ENCODE assay signal across 24 cellular contexts in the genomic region with DNA sequence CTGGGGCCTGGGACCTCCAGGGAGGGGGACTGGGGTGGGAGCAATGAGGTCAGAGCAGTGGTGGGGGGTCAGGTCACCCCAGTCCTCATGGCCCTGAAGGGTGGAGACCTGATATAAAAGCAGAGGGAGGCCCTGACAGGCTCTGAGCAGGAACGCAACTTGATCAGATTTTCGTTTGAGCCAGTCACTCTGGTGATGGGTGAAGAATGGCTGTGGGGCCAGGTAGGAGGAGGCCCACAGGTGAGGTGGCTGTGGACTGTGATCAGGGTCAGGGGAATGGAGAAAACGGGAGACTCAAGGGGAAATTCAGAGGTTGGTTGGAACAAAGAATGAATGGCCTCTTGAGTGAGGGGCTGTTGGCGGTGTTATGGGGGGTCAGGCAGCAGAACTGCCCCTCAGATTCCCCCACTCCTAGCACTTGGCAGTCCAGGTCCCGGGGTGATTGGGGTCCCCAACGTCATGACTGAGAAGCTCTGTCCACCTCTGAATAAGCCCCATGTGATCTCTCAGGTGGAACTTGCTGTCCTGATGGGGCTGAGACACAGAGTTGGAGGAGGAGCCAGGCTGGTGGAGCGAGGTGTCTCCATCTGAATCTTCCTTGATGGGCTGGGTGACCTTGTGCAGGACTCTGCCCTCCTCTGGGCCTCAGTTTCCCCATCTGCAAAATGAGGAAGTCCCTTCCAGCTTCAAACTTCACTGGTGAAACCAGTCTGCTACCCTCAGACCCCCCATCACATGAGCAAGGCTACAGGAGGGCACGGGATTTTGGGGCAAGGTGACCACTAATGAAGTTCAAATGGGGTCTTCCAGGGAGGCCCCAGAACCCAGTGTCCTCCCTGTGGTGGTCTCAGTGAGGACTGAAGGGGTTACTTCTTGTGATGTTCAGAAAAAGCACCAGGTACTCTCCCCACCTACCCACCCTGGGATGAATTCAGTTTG.
"Had no signal": no experiment of that assay in that cellular context is flagged by ENCODE, and none has a peak within 500 bp of the region (broad histone marks: within the 10 kb centered on the region; RNA-seq: fewer than 3 reads in every experiment).

No MANE protein-coding gene starts in this region.

- H3K4me3 Mint-ChIP-seq: activated CD4-positive, alpha-beta memory T cell treated with anti-CD3 and anti-CD28 coated beads, Interleukin-2, amount 10 ng/mL, durations not matched to agents 7 days and 5 days; activated CD4-positive, alpha-beta T cell treated with anti-CD3 and anti-CD28 coated beads for 36 hours; activated CD8-positive, alpha-beta memory T cell treated with anti-CD3 and anti-CD28 coated beads, Interleukin-2, amount 10 ng/mL, durations not matched to agents 7 days and 5 days; activated naive CD4-positive, alpha-beta T cell treated with anti-CD3 and anti-CD28 coated beads for 36 hours; activated naive CD8-positive, alpha-beta T cell treated with anti-CD3 and anti-CD28 coated beads for 36 hours; activated T-cell treated with anti-CD3 and anti-CD28 coated beads, Interleukin-2, amount 50 U/mL, for 4 hours had no signal

- H3K9me3 Mint-ChIP-seq: activated T-cell treated with anti-CD3 and anti-CD28 coated beads, Interleukin-2, amount 50 U/mL, for 4 hours had no signal

- H3K36me3 Mint-ChIP-seq: activated CD8-positive, alpha-beta memory T cell treated with anti-CD3 and anti-CD28 coated beads, Interleukin-2, amount 10 ng/mL, durations not matched to agents 7 days and 5 days; activated naive CD8-positive, alpha-beta T cell treated with anti-CD3 and anti-CD28 coated beads for 36 hours had no signal

- H3K27ac ChIP-seq: brain microvascular endothelial cell, Peyer's patch, RWPE1, SJCRH30, WERI-Rb-1 had no signal

- H3K27me3 ChIP-seq: brain microvascular endothelial cell, Peyer's patch, SJCRH30 had no signal

- H3K9ac ChIP-seq: SK-N-SH had no signal

- DNase-seq: activated CD4-positive, alpha-beta memory T cell treated with anti-CD3 and anti-CD28 coated beads, Interleukin-2, amount 10 ng/mL, durations not matched to agents 7 days and 5 days; activated CD4-positive, alpha-beta T cell treated with anti-CD3 and anti-CD28 coated beads for 36 hours; activated CD4-positive, alpha-beta T cell treated with anti-CD3 and anti-CD28 coated beads, Interleukin-2, amount 50 U/mL, for 1 hour; activated CD8-positive, alpha-beta memory T cell treated with anti-CD3 and anti-CD28 coated beads, Interleukin-2, amount 10 ng/mL, durations not matched to agents 7 days and 5 days; activated gamma-delta T cell; activated naive CD4-positive, alpha-beta T cell treated with anti-CD3 and anti-CD28 coated beads for 36 hours; activated naive CD8-positive, alpha-beta T cell treated with anti-CD3 and anti-CD28 coated beads for 36 hours; activated T-cell treated with anti-CD3 and anti-CD28 coated beads, Interleukin-2, amount 50 U/mL, for 4 hours; brain microvascular endothelial cell; Kasumi-1; KBM-7; NCI-H1105 treated with DMSO at 0.1 percent for 48 hours; NCI-H146; NCI-H187 treated with DMSO at 0.1 percent for 48 hours; NCI-H2081 treated with DMSO at 0.1 percent for 48 hours; NCI-H446; NCI-H524; Right ventricle myocardium superior; SJCRH30; SK-N-SH; T-helper 1 cell; WERI-Rb-1 had no signal

- H3K27me3 Mint-ChIP-seq: activated CD4-positive, alpha-beta memory T cell treated with anti-CD3 and anti-CD28 coated beads, Interleukin-2, amount 10 ng/mL, durations not matched to agents 7 days and 5 days; activated CD8-positive, alpha-beta memory T cell treated with anti-CD3 and anti-CD28 coated beads, Interleukin-2, amount 10 ng/mL, durations not matched to agents 7 days and 5 days; activated naive CD8-positive, alpha-beta T cell treated with anti-CD3 and anti-CD28 coated beads for 36 hours had no signal

- H3K27ac Mint-ChIP-seq: activated CD4-positive, alpha-beta memory T cell treated with anti-CD3 and anti-CD28 coated beads, Interleukin-2, amount 10 ng/mL, durations not matched to agents 7 days and 5 days; activated CD4-positive, alpha-beta T cell treated with anti-CD3 and anti-CD28 coated beads for 36 hours; activated CD8-positive, alpha-beta memory T cell treated with anti-CD3 and anti-CD28 coated beads, Interleukin-2, amount 10 ng/mL, durations not matched to agents 7 days and 5 days; activated naive CD4-positive, alpha-beta T cell treated with anti-CD3 and anti-CD28 coated beads for 36 hours; activated naive CD8-positive, alpha-beta T cell treated with anti-CD3 and anti-CD28 coated beads for 36 hours had no signal

- H3K9me3 ChIP-seq: SJCRH30, SK-N-SH had no signal

- H3K4me1 Mint-ChIP-seq: activated CD4-positive, alpha-beta memory T cell treated with anti-CD3 and anti-CD28 coated beads, Interleukin-2, amount 10 ng/mL, durations not matched to agents 7 days and 5 days; activated CD4-positive, alpha-beta T cell treated with anti-CD3 and anti-CD28 coated beads for 36 hours; activated CD8-positive, alpha-beta memory T cell treated with anti-CD3 and anti-CD28 coated beads, Interleukin-2, amount 10 ng/mL, durations not matched to agents 7 days and 5 days; activated naive CD8-positive, alpha-beta T cell treated with anti-CD3 and anti-CD28 coated beads for 36 hours had no signal

- H3K4me1 ChIP-seq: SJCRH30 had no signal

- ATAC-seq: activated CD4-positive, alpha-beta T cell treated with anti-CD3 and anti-CD28 coated beads for 36 hours; activated CD8-positive, alpha-beta memory T cell treated with anti-CD3 and anti-CD28 coated beads, Interleukin-2, amount 10 ng/mL, durations not matched to agents 7 days and 5 days; activated T-cell treated with anti-CD3 and anti-CD28 coated beads, Interleukin-2, amount 50 U/mL, for 4 hours had no signal

- H3K4me3 ChIP-seq: SJCRH30 had no signal

- H3K36me3 ChIP-seq: brain microvascular endothelial cell, Peyer's patch, SJCRH30, WERI-Rb-1 had no signal
